26 cellular contexts compared by ENCODE assay signal in the genomic region with DNA sequence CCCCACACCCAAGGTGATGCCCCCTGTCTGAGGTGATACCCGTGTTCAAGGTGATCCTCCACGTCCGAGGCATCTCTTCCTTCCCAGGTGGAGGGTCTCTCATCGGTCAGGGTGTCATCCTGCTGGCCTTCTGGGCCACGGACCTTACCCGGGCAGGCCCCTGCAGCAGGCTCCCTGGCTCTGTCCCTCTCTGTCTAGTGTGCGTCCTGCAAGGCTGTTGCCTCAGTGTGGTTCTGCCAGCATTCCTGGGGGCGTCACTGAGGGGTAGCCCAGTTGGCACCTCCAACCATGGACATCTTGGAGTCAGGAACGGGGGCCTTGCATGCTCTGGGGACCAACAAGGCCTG. TPM values are rescaled to one million over a fixed set of nuclear protein-coding genes. Genes with fewer than 3 reads are reported as not detected.
DNase-seq lines count a peak whose midpoint lies in the region; ATAC-seq, FAIRE-seq and TF ChIP-seq lines count a peak whose summit lies in the region.
"Had no signal": no experiment of that assay in that cellular context is flagged by ENCODE, and none has a peak within 500 bp of the region (broad histone marks: within the 10 kb centered on the region; RNA-seq: fewer than 3 reads in every experiment).

No MANE protein-coding gene starts in this region.

- H2AFZ ChIP-seq in smooth muscle cell (ENCODE audit: low read depth) = no peak overlapping the region
- H2AFZ ChIP-seq: GM23248 had no signal

- H4K20me1 ChIP-seq in smooth muscle cell (ENCODE audit: low read depth) = no peaks in the 10 kb centered on the region

- H3K4me2 ChIP-seq in smooth muscle cell = no peak overlapping the region

- H3K4me1 ChIP-seq in right lobe of liver (peaks cover 0 to 24% (median 10%) of the 10 kb centered on the region in 4 donors), smooth muscle cell (ENCODE audit: low read depth) (no peaks in the 10 kb centered on the region), breast epithelium (peaks cover 3 to 5% of the 10 kb centered on the region in 2 donors)
- peaks cover 10% of the 10 kb centered on the region for H3K4me1 ChIP-seq in CD8-positive, alpha-beta memory T cell (ENCODE audit: insufficient read depth, low read length)

- CTCF ChIA-PET in CD8-positive, alpha-beta memory T cell (lab: Charles Lee) = no interaction called here

- TF ChIP-seq POLR2A in right lobe of liver (IDR thresholded peaks at IDR 0.05) (no peak), breast epithelium (IDR thresholded peaks at IDR 0.05) (no peak)

- peaks cover 14 to 18% (median 16%) of the 10 kb centered on the region in 3 donors for H3K4me1 Mint-ChIP-seq in CD8-positive, alpha-beta memory T cell

- no peak overlapping the region for H3K9ac ChIP-seq in smooth muscle cell (ENCODE audit: low read depth)
- H3K9ac ChIP-seq: GM23248 had no signal

- peak; percentile 40 for FAIRE-seq in bronchial epithelial cell (lab: Jason Lieb, UNC)
- FAIRE-seq: GM12878, K562 had no signal

- H3K4me3 ChIP-seq in bronchial epithelial cell (ENCODE audit: low read depth, low read length) (no peak overlapping the region), right lobe of liver (no peak overlapping the region), smooth muscle cell (no peak overlapping the region), breast epithelium (no peak overlapping the region)
- no peak overlapping the region for H3K4me3 ChIP-seq in CD8-positive, alpha-beta memory T cell (ENCODE audit: low read length)
- H3K4me3 ChIP-seq: GM12878, GM23248, K562 had no signal

- no peaks in the 10 kb centered on the region for H3K9me3 Mint-ChIP-seq in CD8-positive, alpha-beta memory T cell
- H3K9me3 Mint-ChIP-seq: CD8-positive, alpha-beta T cell had no signal

- H3K27ac ChIP-seq in right lobe of liver (peak overlapping the region in 2 of 3 donors; percentile 50 to 65), smooth muscle cell (ENCODE audit: low read depth) (no peak overlapping the region), breast epithelium (no peak overlapping the region)
- H3K27ac ChIP-seq in CD8-positive, alpha-beta memory T cell (ENCODE audit: low read depth, low read length) = no peak overlapping the region
- H3K27ac ChIP-seq: C4-2B, GM23248 had no signal

- H3F3A ChIP-seq in smooth muscle cell (ENCODE audit: low read depth) = no peaks in the 10 kb centered on the region

- peaks cover 3 to 17% of the 10 kb centered on the region in 2 donors for H3K27me3 Mint-ChIP-seq in CD8-positive, alpha-beta memory T cell

- no CpG with 5 or more reads among the region's 9 CpGs for WGBS in right lobe of liver (ENCODE audit: insufficient coverage, low coverage, low lambda C conversion rate, missing lambda C conversion rate)
- 84% methylated on average over 9 of the region's 9 CpGs for WGBS in smooth muscle cell (ENCODE audit: low lambda C conversion rate)

- TF ChIP-seq CTCF in bronchial epithelial cell (IDR thresholded peaks at IDR 0.05; ENCODE audit: insufficient read depth, low read length, severe bottlenecking) (no peak), right lobe of liver (IDR thresholded peaks at IDR 0.05) (no peak), smooth muscle cell (IDR thresholded peaks at IDR 0.05; ENCODE audit: borderline replicate concordance, insufficient read depth, poor library complexity, severe bottlenecking) (no peak), breast epithelium (IDR thresholded peaks at IDR 0.05) (no peak)

- H3K27ac Mint-ChIP-seq in CD8-positive, alpha-beta memory T cell = no peak overlapping the region
- H3K27ac Mint-ChIP-seq: B cell; CD8-positive, alpha-beta T cell had no signal

- no peaks in the 10 kb centered on the region for H3K27me3 ChIP-seq in bronchial epithelial cell (ENCODE audit: control insufficient read depth, insufficient read depth, low read length)
- no peaks in the 10 kb centered on the region for H3K27me3 ChIP-seq in right lobe of liver
- peaks cover 24% of the 10 kb centered on the region for H3K27me3 ChIP-seq in smooth muscle cell (ENCODE audit: low read depth)
- no peaks in the 10 kb centered on the region for H3K27me3 ChIP-seq in CD8-positive, alpha-beta memory T cell (ENCODE audit: insufficient read depth, low read length, poor library complexity, severe bottlenecking)
- H3K27me3 ChIP-seq in breast epithelium = no peaks in the 10 kb centered on the region

- no peak overlapping the region for H3K4me3 Mint-ChIP-seq in CD8-positive, alpha-beta memory T cell
- H3K4me3 Mint-ChIP-seq: B cell; CD8-positive, alpha-beta T cell had no signal

- H3K9me3 ChIP-seq in right lobe of liver (no peaks in the 10 kb centered on the region), smooth muscle cell (replicated peaks; ENCODE audit: low read depth) (no peaks in the 10 kb centered on the region), breast epithelium (no peaks in the 10 kb centered on the region)
- H3K9me3 ChIP-seq in CD8-positive, alpha-beta memory T cell (ENCODE audit: low read length) = no peaks in the 10 kb centered on the region

- ATAC-seq in right lobe of liver (no peak), HG03045 (IDR thresholded peaks at IDR 0.05; ENCODE audit: unreplicated experiment) (no peak)
- ATAC-seq: CD8-positive, alpha-beta T cell; GM12878; K562 had no signal

- intact Hi-C loops in right lobe of liver (cut with DNase I) (no loop called here), posterior vena cava (cut with DNase I) (no loop called here), breast epithelium (cut with DNase I; ENCODE audit: low total_unique reads) (no loop called here)

- DNase-seq in bronchial epithelial cell (ENCODE audit: low read depth) = no peak
- peak in 1 of 3 donors; percentile 51 for DNase-seq in right lobe of liver
- DNase-seq in posterior vena cava (ENCODE audit: low spot score) = peak; percentile 54
- no peak for DNase-seq in smooth muscle cell (lab: John Stamatoyannopoulos, UW; ENCODE audit: unreplicated experiment)
- DNase-seq in CD8-positive, alpha-beta memory T cell = no peak
- no peak for DNase-seq in breast epithelium (ENCODE audit: low spot score in 2 of 2)
- DNase-seq: CD8-positive, alpha-beta T cell; DMS 273 treated with DMSO at 0.1 percent for 48 hours; DMS79; EL; GDM1; GM23248; H7; Kasumi-1; MV-4-11; NCI-H1105; NCI-H1436 treated with DMSO at 0.1 percent for 48 hours; NCI-H1930; NCI-H446 treated with DMSO at 0.1 percent for 48 hours; Right ventricle myocardium superior; RPMI8226 had no signal

- POLR2A ChIA-PET in CD8-positive, alpha-beta memory T cell (lab: Charles Lee) = no interaction called here

- H3K36me3 ChIP-seq in bronchial epithelial cell (ENCODE audit: control insufficient read depth, insufficient read depth, low read length) (no peaks in the 10 kb centered on the region), right lobe of liver (no peaks in the 10 kb centered on the region), smooth muscle cell (ENCODE audit: low read depth) (no peaks in the 10 kb centered on the region), breast epithelium (no peaks in the 10 kb centered on the region)
- no peaks in the 10 kb centered on the region for H3K36me3 ChIP-seq in CD8-positive, alpha-beta memory T cell (ENCODE audit: insufficient read depth, low read length)

- no peaks in the 10 kb centered on the region for H3K79me2 ChIP-seq in smooth muscle cell (ENCODE audit: low read depth)

- peaks cover 0 to 1% (median 0%) of the 10 kb centered on the region in 3 donors for H3K36me3 Mint-ChIP-seq in CD8-positive, alpha-beta memory T cell
- H3K36me3 Mint-ChIP-seq: CD8-positive, alpha-beta T cell had no signal

RNA-seq across cellular contexts. Expression of gene PER2, which starts 5.6 kb away (rescaled TPM):
- total RNA-seq in bronchial epithelial cell (11.3 and 19.1 TPM in 2 replicates), right lobe of liver (10 to 100 TPM in 1 of 6 experiments, 1 to 10 TPM in 5; 4.5 to 12.5 (median 6.1) TPM), posterior vena cava (10 to 100 TPM; 10.1 to 16.8 TPM), smooth muscle cell (5.0 and 9.7 TPM in 2 replicates), breast epithelium (10 to 100 TPM; 14.1 to 29.7 (median 16.1) TPM)
- 3.5 and 7.9 TPM in 2 replicates for polyA plus RNA-seq in smooth muscle cell
- total RNA-seq in CD8-positive, alpha-beta memory T cell = 10 to 100 TPM; 12.9 to 14.2 TPM
- 4.3 TPM for polyA plus RNA-seq in CD8-positive, alpha-beta memory T cell

RNA-seq across cellular contexts. Expression of gene TRAF3IP1, which starts 26.3 kb away (rescaled TPM):
- total RNA-seq in bronchial epithelial cell (9.2 and 11.4 TPM in 2 replicates), right lobe of liver (10 to 100 TPM in 2 of 6 experiments, 1 to 10 TPM in 4; 4.6 to 12.0 (median 8.3) TPM), posterior vena cava (10 to 100 TPM; 27.1 to 37.2 TPM), smooth muscle cell (4.4 and 5.3 TPM in 2 replicates), breast epithelium (10 to 100 TPM; 12.1 to 20.6 (median 15.7) TPM)
- 7.5 and 10.2 TPM in 2 replicates for polyA plus RNA-seq in smooth muscle cell
- total RNA-seq in CD8-positive, alpha-beta memory T cell = 10 to 100 TPM; 14.7 to 15.9 TPM
- 10.2 TPM for polyA plus RNA-seq in CD8-positive, alpha-beta memory T cell

RNA-seq across cellular contexts. Expression of gene HES6, which starts 54.2 kb away (rescaled TPM):
- total RNA-seq in bronchial epithelial cell (36.1 and 44.3 TPM in 2 replicates), right lobe of liver (1 to 10 TPM; 1.7 to 8.3 (median 3.8) TPM), posterior vena cava (1 to 10 TPM; 2.3 to 6.9 TPM), smooth muscle cell (0.81 TPM in 1 of 2 replicates, not detected in the other), breast epithelium (1 to 10 TPM; 4.0 to 5.6 (median 4.7) TPM)
- polyA plus RNA-seq in smooth muscle cell = 2.7 and 6.4 TPM in 2 replicates
- total RNA-seq in CD8-positive, alpha-beta memory T cell = 1 to 10 TPM; 4.7 to 5.1 TPM
- polyA plus RNA-seq in CD8-positive, alpha-beta memory T cell = 2.2 TPM

Comparison
In these comparisons a context has a peak if more than half of its experiments do, and no peak if none do; other contexts are left out.
1. H3K27ac ChIP-seq: peak in right lobe of liver (2 of 3); none in smooth muscle cell (single experiment), CD8-positive, alpha-beta memory T cell (single experiment) and breast epithelium (0 of 2).